Comparison of ENCODE assay signal across 1 cellular context in the genomic region with DNA sequence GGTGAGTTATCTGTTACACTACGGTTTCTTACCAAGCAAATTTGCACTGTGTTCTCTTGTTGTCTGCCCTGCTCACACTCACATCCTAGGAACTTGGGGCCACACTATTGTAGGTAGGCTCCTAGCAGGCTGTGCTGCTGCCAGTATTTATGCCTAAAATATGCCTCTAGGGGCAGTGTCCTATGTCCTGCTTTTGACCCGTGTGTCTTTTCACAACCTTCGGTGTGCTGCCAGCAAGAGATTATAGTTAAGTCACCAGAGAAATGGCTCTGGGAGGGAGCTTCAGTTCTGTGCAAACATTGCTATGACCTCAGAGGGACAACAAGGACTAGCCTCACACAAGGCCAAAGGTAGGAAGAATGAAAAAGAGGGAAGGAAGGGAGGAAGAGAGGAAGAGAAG.
TF ChIP-seq lines count a peak whose summit lies in the region.

No MANE protein-coding gene starts in this region.

TF ChIP-seq in K562, 482 proteins besides CTCF, POLR2A, EP300 and RAD21:
- no peak for TF ChIP-seq TAF9B (IDR thresholded peaks at IDR 0.05; ENCODE audit: partially characterized antibody)
- TF ChIP-seq ZNF143 (CRISPR knock-in tag; IDR thresholded peaks at IDR 0.05) = no peak
- no peak for TF ChIP-seq ZNF551 (CRISPR knock-in tag; IDR thresholded peaks at IDR 0.05)
- TF ChIP-seq DPF2 (IDR thresholded peaks at IDR 0.05) = no peak
- no peak for TF ChIP-seq TRIM28 (IDR thresholded peaks at IDR 0.05)
- TF ChIP-seq OTX1 (CRISPR knock-in tag; IDR thresholded peaks at IDR 0.05) = no peak
